Comparison of ENCODE assay signal across 2 cellular contexts in genomic region chr3:13574083-13574797, GRCh38.
TF ChIP-seq lines count a peak whose summit lies in the region.

No MANE protein-coding gene starts in this region.

TF ChIP-seq in HEK293, 187 proteins besides CTCF, POLR2A, EP300 and RAD21:
- TF ChIP-seq ZSCAN5A (tag by site-specific recombination; IDR thresholded peaks at IDR 0.05) (no peak), ZNF341 (tag by site-specific recombination; IDR thresholded peaks at IDR 0.05; ENCODE audit: low read depth) (peak; percentile 24; the same call in 1 of the 2 replicates), REST (tag by site-specific recombination; IDR thresholded peaks at IDR 0.05) (no peak), ZNF664 (tag by site-specific recombination; IDR thresholded peaks at IDR 0.05) (no peak), ZNF394 (tag by site-specific recombination; IDR thresholded peaks at IDR 0.05; ENCODE audit: borderline replicate concordance) (peak; percentile 88)

TF ChIP-seq in K562, 482 proteins besides CTCF, POLR2A, EP300 and RAD21:
- TF ChIP-seq SIN3B (IDR thresholded peaks at IDR 0.05; ENCODE audit: low read depth) (no peak), ZBTB33 (CRISPR knock-in tag; IDR thresholded peaks at IDR 0.05) (peak; percentile 87), RBFOX2 (IDR thresholded peaks at IDR 0.05; ENCODE audit: low read depth, low read length) (no peak), ZNF184 (CRISPR knock-in tag; IDR thresholded peaks at IDR 0.05) (no peak), MYBL2 (IDR thresholded peaks at IDR 0.05; ENCODE audit: low read depth) (no peak), MYBL2 (CRISPR knock-in tag; IDR thresholded peaks at IDR 0.05; ENCODE audit: borderline replicate concordance) (no peak), NR4A1 (CRISPR knock-in tag; IDR thresholded peaks at IDR 0.05) (no peak), NR4A1 (tag; IDR thresholded peaks at IDR 0.05) (0 out of 2 replicates have a peak, but pooled peaks have one; percentile 29), CBX8 (IDR thresholded peaks at IDR 0.05; ENCODE audit: borderline replicate concordance, extremely low read depth, low read depth, low read length, poor library complexity, severe bottlenecking) (no peak), ZSCAN32 (CRISPR knock-in tag; IDR thresholded peaks at IDR 0.05) (no peak), ELF2 (CRISPR knock-in tag; IDR thresholded peaks at IDR 0.05) (no peak), NELFE (IDR thresholded peaks at IDR 0.05; ENCODE audit: insufficient read depth, insufficient read length) (no peak), TEAD1 (CRISPR knock-in tag; IDR thresholded peaks at IDR 0.05) (0 out of 4 replicates have a peak, but pooled peaks of 1 of the 2 experiments have one; percentile 28), NFIC (IDR thresholded peaks at IDR 0.05) (peak; percentile 49; the same call in 1 of the 2 replicates), ZZZ3 (IDR thresholded peaks at IDR 0.05) (no peak), E2F3 (CRISPR knock-in tag; IDR thresholded peaks at IDR 0.05) (no peak), DNMT1 (IDR thresholded peaks at IDR 0.05) (no peak), MTF1 (CRISPR knock-in tag; IDR thresholded peaks at IDR 0.05; ENCODE audit: borderline replicate concordance) (no peak), KDM4B (IDR thresholded peaks at IDR 0.05; ENCODE audit: borderline replicate concordance in 2 of 2, low read depth in 1 of 2) (no peak), ZNF347 (CRISPR knock-in tag; IDR thresholded peaks at IDR 0.05; ENCODE audit: low read depth) (no peak), PHB (CRISPR knock-in tag; IDR thresholded peaks at IDR 0.05) (no peak), PPARD (CRISPR knock-in tag; IDR thresholded peaks at IDR 0.05) (no peak), MTA3 (IDR thresholded peaks at IDR 0.05; ENCODE audit: borderline replicate concordance) (no peak), ZNF785 (CRISPR knock-in tag; IDR thresholded peaks at IDR 0.05) (no peak), RUNX1 (IDR thresholded peaks at IDR 0.05; ENCODE audit: low read depth) (no peak), SMC3 (conservative IDR thresholded peaks at IDR 0.05; ENCODE audit: insufficient read depth, low read depth, low read length) (no peak), BRCA1 (IDR thresholded peaks at IDR 0.05) (no peak), BRCA1 (CRISPR knock-in tag; IDR thresholded peaks at IDR 0.05) (no peak), SPI1 (IDR thresholded peaks at IDR 0.05; ENCODE audit: borderline replicate concordance, low read depth, low read length) (no peak), MAX (CRISPR knock-in tag; IDR thresholded peaks at IDR 0.05) (peak; percentile 2; the same call in 1 of the 2 replicates), ZMIZ1 (IDR thresholded peaks at IDR 0.05; ENCODE audit: low read depth in 2 of 2, low read length in 2 of 2) (no peak), MED1 (CRISPR knock-in tag; IDR thresholded peaks at IDR 0.05; ENCODE audit: borderline replicate concordance) (no peak), NFXL1 (CRISPR knock-in tag; IDR thresholded peaks at IDR 0.05) (no peak), POLR2H (tag; IDR thresholded peaks at IDR 0.05; ENCODE audit: low read depth) (no peak), ARHGAP35 (IDR thresholded peaks at IDR 0.05; ENCODE audit: partially characterized antibody) (no peak), XRCC5 (IDR thresholded peaks at IDR 0.05; ENCODE audit: low read depth, low read length) (no peak), ATF2 (CRISPR knock-in tag; IDR thresholded peaks at IDR 0.05) (no peak), ZBTB26 (CRISPR knock-in tag; IDR thresholded peaks at IDR 0.05) (no peak), NCOA1 (IDR thresholded peaks at IDR 0.05; ENCODE audit: low read depth) (no peak), SRSF1 (IDR thresholded peaks at IDR 0.05; ENCODE audit: low read depth, low read length) (no peak)
